ENCODE assay signal across 22 cellular contexts in genomic region chr3:148280623-148281242, GRCh38.
"Had no signal": no experiment of that assay in that cellular context is flagged by ENCODE, and none has a peak within 500 bp of the region (broad histone marks: within the 10 kb centered on the region; RNA-seq: fewer than 3 reads in every experiment).

No MANE protein-coding gene starts in this region.

- H3K79me2 ChIP-seq: parathyroid adenoma had no signal

- ATAC-seq: activated CD8-positive, alpha-beta T cell treated with anti-CD3 and anti-CD28 coated beads, Interleukin-2, amount 10 ng/mL, durations not matched to agents 7 days and 5 days; esophagus mucosa; gastroesophageal sphincter; heart left ventricle; naive thymus-derived CD8-positive, alpha-beta T cell; T-cell had no signal

- H3K4me3 ChIP-seq: gastroesophageal sphincter, heart left ventricle, tibial nerve had no signal

- H3K36me3 Mint-ChIP-seq: activated naive CD4-positive, alpha-beta T cell treated with anti-CD3 and anti-CD28 coated beads, Interleukin-2, amount 10 ng/mL, durations not matched to agents 7 days and 5 days; naive thymus-derived CD8-positive, alpha-beta T cell; T-cell had no signal

- H3K36me3 ChIP-seq: gastroesophageal sphincter, heart left ventricle, neutrophil, tibial nerve had no signal

- H2AFZ ChIP-seq: parathyroid adenoma had no signal

- H3K9me3 ChIP-seq: gastroesophageal sphincter had no signal

- H3K9me3 Mint-ChIP-seq: activated naive CD4-positive, alpha-beta T cell treated with anti-CD3 and anti-CD28 coated beads, Interleukin-2, amount 10 ng/mL, durations not matched to agents 7 days and 5 days; activated T-helper 2 cell treated with anti-CD3 and anti-CD28 coated beads, Interferon-gamma antibody, Interleukin-2, Interleukin-4, amounts not matched to agents 10 μg/mL and 5 μg/mL and 100 μg/mL, durations not matched to agents 14 hours and 24 hours and 36 hours had no signal

- H3K4me3 Mint-ChIP-seq: activated CD4-positive, alpha-beta T cell treated with anti-CD3 and anti-CD28 coated beads, Interleukin-2, amount 10 ng/mL, durations not matched to agents 7 days and 5 days; activated CD8-positive, alpha-beta T cell treated with anti-CD3 and anti-CD28 coated beads, Interleukin-2, amount 10 ng/mL, durations not matched to agents 7 days and 5 days; activated naive CD4-positive, alpha-beta T cell treated with anti-CD3 and anti-CD28 coated beads, Interleukin-2, amount 10 ng/mL, durations not matched to agents 7 days and 5 days; activated T-cell treated with anti-CD3 and anti-CD28 coated beads, Interleukin-2, amount 50 U/mL, for 24 hours; naive thymus-derived CD8-positive, alpha-beta T cell; T-cell had no signal

- DNase-seq: activated CD4-positive, alpha-beta T cell treated with anti-CD3 and anti-CD28 coated beads, Interleukin-2, amount 10 ng/mL, durations not matched to agents 7 days and 5 days; activated CD4-positive, CD25-positive, alpha-beta regulatory T cell; activated CD8-positive, alpha-beta T cell treated with anti-CD3 and anti-CD28 coated beads, Interleukin-2, amount 10 ng/mL, durations not matched to agents 7 days and 5 days; activated naive CD4-positive, alpha-beta T cell treated with anti-CD3 and anti-CD28 coated beads, Interleukin-2, amount 10 ng/mL, durations not matched to agents 7 days and 5 days; activated T-cell treated with anti-CD3 and anti-CD28 coated beads, Interleukin-2, amount 50 U/mL, for 24 hours; aorta; effector CD4-positive, alpha-beta T cell; kidney glomerular epithelial cell; mesendoderm; naive thymus-derived CD8-positive, alpha-beta T cell; stimulated activated CD4-positive, alpha-beta T cell treated with anti-CD3 and anti-CD28 coated beads, Interleukin-1b, Interleukin-23, amount 100 ng/mL, for 48 hours; stimulated activated CD8-positive, alpha-beta memory T cell treated with anti-CD3 and anti-CD28 coated beads, Interleukin-4, amount 100 ng/mL, for 48 hours; stimulated activated naive CD4-positive, alpha-beta T cell; T-cell; T-helper 9 cell had no signal

- H3K4me1 ChIP-seq: gastroesophageal sphincter, heart left ventricle, parathyroid adenoma, tibial nerve had no signal

- H3K9ac ChIP-seq: parathyroid adenoma had no signal

- H3K4me1 Mint-ChIP-seq: activated CD4-positive, alpha-beta T cell treated with anti-CD3 and anti-CD28 coated beads, Interleukin-2, amount 10 ng/mL, durations not matched to agents 7 days and 5 days; activated naive CD4-positive, alpha-beta T cell treated with anti-CD3 and anti-CD28 coated beads, Interleukin-2, amount 10 ng/mL, durations not matched to agents 7 days and 5 days; naive thymus-derived CD8-positive, alpha-beta T cell; T-cell had no signal

- H3K27ac Mint-ChIP-seq: activated CD4-positive, alpha-beta T cell treated with anti-CD3 and anti-CD28 coated beads, Interleukin-2, amount 10 ng/mL, durations not matched to agents 7 days and 5 days; activated CD8-positive, alpha-beta T cell treated with anti-CD3 and anti-CD28 coated beads, Interleukin-2, amount 10 ng/mL, durations not matched to agents 7 days and 5 days; activated naive CD4-positive, alpha-beta T cell treated with anti-CD3 and anti-CD28 coated beads, Interleukin-2, amount 10 ng/mL, durations not matched to agents 7 days and 5 days; activated T-cell treated with anti-CD3 and anti-CD28 coated beads, Interleukin-2, amount 50 U/mL, for 24 hours; activated T-helper 2 cell treated with anti-CD3 and anti-CD28 coated beads, Interferon-gamma antibody, Interleukin-2, Interleukin-4, amounts not matched to agents 10 μg/mL and 5 μg/mL and 100 μg/mL, durations not matched to agents 14 hours and 24 hours and 36 hours; naive thymus-derived CD8-positive, alpha-beta T cell; T-cell had no signal

- H3K27me3 Mint-ChIP-seq: activated CD4-positive, alpha-beta T cell treated with anti-CD3 and anti-CD28 coated beads, Interleukin-2, amount 10 ng/mL, durations not matched to agents 7 days and 5 days; activated naive CD4-positive, alpha-beta T cell treated with anti-CD3 and anti-CD28 coated beads, Interleukin-2, amount 10 ng/mL, durations not matched to agents 7 days and 5 days; activated T-cell treated with anti-CD3 and anti-CD28 coated beads, Interleukin-2, amount 50 U/mL, for 24 hours; naive thymus-derived CD8-positive, alpha-beta T cell; T-cell had no signal

- H3K27me3 ChIP-seq: gastroesophageal sphincter, heart left ventricle, neutrophil, tibial nerve had no signal

- H3K27ac ChIP-seq: gastroesophageal sphincter, heart left ventricle, neutrophil, parathyroid adenoma, tibial nerve had no signal
